ENCODE assay signal across 1 cellular context in genomic region chr10:97718659-97719142, GRCh38.
TF ChIP-seq lines count a peak whose summit lies in the region.

No MANE protein-coding gene starts in this region.

TF ChIP-seq in IMR-90, 13 proteins besides CTCF, POLR2A, EP300 and RAD21:
- TF ChIP-seq FOS (IDR thresholded peaks at IDR 0.05; ENCODE audit: low read depth, low read length): no peak
- no peak for TF ChIP-seq CEBPB (IDR thresholded peaks at IDR 0.05; ENCODE audit: low read depth, low read length)
- TF ChIP-seq BHLHE40 (IDR thresholded peaks at IDR 0.05; ENCODE audit: low read depth, low read length): no peak
- no peak for TF ChIP-seq CHD1 (IDR thresholded peaks at IDR 0.05; ENCODE audit: low read depth, low read length)
- TF ChIP-seq USF2 (IDR thresholded peaks at IDR 0.05; ENCODE audit: low read depth, low read length): no peak
- no peak for TF ChIP-seq SMC3 (IDR thresholded peaks at IDR 0.05; ENCODE audit: low read depth, low read length)
- TF ChIP-seq ELK1 (IDR thresholded peaks at IDR 0.05; ENCODE audit: borderline replicate concordance, low read depth, low read length): no peak
- TF ChIP-seq MXI1 (IDR thresholded peaks at IDR 0.05; ENCODE audit: borderline replicate concordance, low read depth, low read length): no peak
- no peak for TF ChIP-seq MAFK (IDR thresholded peaks at IDR 0.05; ENCODE audit: low read depth, low read length)
- TF ChIP-seq RFX5 (IDR thresholded peaks at IDR 0.05; ENCODE audit: low read depth, low read length): no peak
- TF ChIP-seq NFE2L2 (IDR thresholded peaks at IDR 0.05; ENCODE audit: low read depth, low read length): no peak
- TF ChIP-seq MAZ (IDR thresholded peaks at IDR 0.05; ENCODE audit: borderline replicate concordance, low read depth, low read length): no peak
- TF ChIP-seq RCOR1 (IDR thresholded peaks at IDR 0.05; ENCODE audit: insufficient replicate concordance, low read length): no peak
